In the genomic region with DNA sequence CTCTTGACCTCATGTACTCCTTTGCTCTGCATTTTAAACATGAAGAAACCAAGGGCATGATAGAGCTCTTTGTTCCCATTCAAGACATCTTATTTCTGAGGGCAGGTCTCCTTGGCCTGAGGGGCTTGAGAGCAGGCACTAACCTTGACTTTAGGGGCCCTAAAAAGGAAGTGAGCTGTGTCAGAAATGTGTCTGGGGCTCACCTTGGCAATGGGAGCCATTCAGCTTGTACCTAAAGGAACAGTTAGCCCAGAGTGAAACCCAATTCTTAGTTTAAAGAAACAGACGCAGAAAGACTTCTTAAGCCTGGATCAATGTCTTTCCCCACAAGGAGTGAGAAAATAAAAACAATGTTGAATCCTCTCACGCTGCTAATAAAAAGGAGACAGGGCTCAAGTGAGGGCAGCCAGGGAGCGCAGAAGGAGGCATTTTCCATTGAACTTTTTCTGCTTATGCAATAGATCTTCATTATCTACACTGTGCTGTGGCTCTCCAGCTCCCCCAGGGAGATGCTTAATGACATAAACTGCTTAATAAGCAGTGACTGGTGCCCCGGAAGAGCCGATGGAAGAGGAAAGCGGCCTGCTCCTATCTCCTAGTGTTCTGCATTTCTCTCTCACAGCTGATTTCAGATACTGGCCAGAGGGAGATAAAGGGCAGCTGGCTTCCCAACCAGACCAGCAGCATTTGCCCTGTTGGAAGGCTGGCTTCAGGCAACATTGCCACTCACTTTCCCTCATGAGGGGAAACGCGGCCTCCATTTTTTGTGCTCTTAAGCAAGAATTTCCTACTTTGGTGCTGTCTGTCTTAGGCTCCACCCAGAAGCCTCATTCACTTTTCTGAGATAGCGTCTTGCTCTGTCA, we compare ENCODE assay signal across 12 cellular contexts.
DNase-seq lines count a peak whose midpoint lies in the region; ATAC-seq, FAIRE-seq and TF ChIP-seq lines count a peak whose summit lies in the region.
"Had no signal": no experiment of that assay in that cellular context is flagged by ENCODE, and none has a peak within 500 bp of the region (broad histone marks: within the 10 kb centered on the region; RNA-seq: fewer than 3 reads in every experiment).

No MANE protein-coding gene starts in this region.

- no peak for TF ChIP-seq RAD21 in H1 (IDR thresholded peaks at IDR 0.05 in 1 of 2, conservative IDR thresholded peaks at IDR 0.05 in 1 of 2; ENCODE audit: low read depth in 2 of 2, low read length in 2 of 2)

- H4K91ac ChIP-seq in H1 (replicated peaks; ENCODE audit: insufficient read length, low read length) = no peak overlapping the region

- POLR2A ChIA-PET in H1 (lab: Charles Lee; ENCODE audit: partially characterized antibody) = no interaction called here

- peak overlapping the region; percentile 73 for H3K27ac Mint-ChIP-seq in nephron progenitor cell
- H3K27ac Mint-ChIP-seq: activated naive CD8-positive, alpha-beta T cell treated with anti-CD3 and anti-CD28 coated beads, Interleukin-2, amount 50 U/mL, for 24 hours had no signal

- DNase-seq in DMS153 (lab: John Stamatoyannopoulos, UW) (peak; percentile 85), NCI-H2029 treated with DMSO at 0.1 percent for 48 hours (lab: John Stamatoyannopoulos, UW) (peak; percentile 35), H1 (ENCODE audit: low read depth in 1 of 2, low spot score in 2 of 2) (no peak), nephron progenitor cell (no peak), RCC 7860 (ENCODE audit: low spot score) (no peak)
- DNase-seq in activated T-cell treated with anti-CD3 and anti-CD28 coated beads, Interleukin-2, amount 50 U/mL, for 48 hours = no peak
- DNase-seq: activated CD4-positive, alpha-beta T cell treated with anti-CD3 and anti-CD28 coated beads, Interleukin-2, amount 50 U/mL, for 48 hours; activated naive CD8-positive, alpha-beta T cell treated with anti-CD3 and anti-CD28 coated beads, Interleukin-2, amount 50 U/mL, for 24 hours; NCI-H1105 treated with DMSO at 0.1 percent for 48 hours had no signal

- H3K36me3 Mint-ChIP-seq in nephron progenitor cell (ENCODE audit: low read depth) = no peaks in the 10 kb centered on the region

- no peak overlapping the region for H3K4me3 Mint-ChIP-seq in nephron progenitor cell
- H3K4me3 Mint-ChIP-seq: activated naive CD8-positive, alpha-beta T cell treated with anti-CD3 and anti-CD28 coated beads, Interleukin-2, amount 50 U/mL, for 24 hours had no signal

- peaks cover 5% of the 10 kb centered on the region for H3K9me3 Mint-ChIP-seq in nephron progenitor cell

- H3K23me2 ChIP-seq in H1 (ENCODE audit: low read depth, low read length) = no peaks in the 10 kb centered on the region

- H3K27ac ChIP-seq in H1 (ENCODE audit: low read depth, low read length) = no peak overlapping the region
- H3K27ac ChIP-seq: SJSA1 had no signal

- H3K4me2 ChIP-seq in H1 (ENCODE audit: insufficient read depth in 1 of 2, low read depth in 2 of 2, low read length in 2 of 2) = no peak overlapping the region

- H3K4me1 Mint-ChIP-seq in nephron progenitor cell = peaks cover 33% of the 10 kb centered on the region

- no peaks in the 10 kb centered on the region for H4K20me1 ChIP-seq in H1 (replicated peaks in 1 of 2; ENCODE audit: control insufficient read depth in 1 of 2, insufficient read depth in 2 of 2, low read length in 2 of 2)

- H3K27me3 ChIP-seq in H1 (replicated peaks in 1 of 4; ENCODE audit: control insufficient read depth in 3 of 4, extremely low read depth in 1 of 4, insufficient read depth in 3 of 4, low read length in 3 of 4) = no peaks in the 10 kb centered on the region
- H3K27me3 ChIP-seq: SJSA1 had no signal

- H3K4me1 ChIP-seq in H1 (replicated peaks in 1 of 4; ENCODE audit: control insufficient read depth in 3 of 4, insufficient read depth in 4 of 4, low read length in 3 of 4) = peaks cover 0 to 17% (median 9%) of the 10 kb centered on the region in 4 experiments; a peak in 5 of 7 replicates
- H3K4me1 ChIP-seq: SJSA1 had no signal

- 83% methylated on average over 9 of the region's 9 CpGs; no CpG with 5 or more reads in 1 of the 2 experiments for WGBS in H1 (ENCODE audit: extremely low coverage in 1 of 2, insufficient coverage in 1 of 2, insufficient read length in 1 of 2, insufficient replicate concordance in 2 of 2, low coverage in 1 of 2, low lambda C conversion rate in 2 of 2, missing lambda C conversion rate in 1 of 2), 2 experiments

- peak overlapping the region; percentile 86 for H2AFZ ChIP-seq in H1 (ENCODE audit: low read length)

- CTCF ChIA-PET in H1 (lab: Charles Lee; ENCODE audit: partially characterized antibody) = interaction anchor here (1.1 to 1.6 kb wide), 5 partner anchors 12 to 79 kb away, joined by 3 to 5 read pairs (median 3); no protein-coding TSS in a partner anchor

- no peak for TF ChIP-seq POLR2A in H1 (IDR thresholded peaks at IDR 0.05; ENCODE audit: control extremely low read depth in 1 of 2, low read depth in 2 of 2, low read length in 2 of 2)

- H3K9ac ChIP-seq in H1 (replicated peaks in 1 of 4; ENCODE audit: extremely low read depth in 1 of 4, low read depth in 3 of 4, low read length in 3 of 4) = no peak overlapping the region

- H3K56ac ChIP-seq in H1 (replicated peaks; ENCODE audit: insufficient read length, low read depth, low read length) = no peak overlapping the region

- no peak overlapping the region for H3K23ac ChIP-seq in H1 (ENCODE audit: insufficient read length)

- no peak overlapping the region for H3K4me3 ChIP-seq in H1 (ENCODE audit: extremely low read depth in 1 of 4, insufficient read depth in 2 of 4, low read depth in 3 of 4, low read length in 4 of 4)
- H3K4me3 ChIP-seq: SJSA1 had no signal

- H4K8ac ChIP-seq in H1 (ENCODE audit: extremely low read depth, insufficient read depth, low read length) = no peak overlapping the region

- no peaks in the 10 kb centered on the region for H3K79me1 ChIP-seq in H1 (ENCODE audit: low read depth, low read length)

- no peak overlapping the region for H2BK5ac ChIP-seq in H1 (ENCODE audit: low read depth, low read length)

- no peak overlapping the region for H3K4ac ChIP-seq in H1 (replicated peaks; ENCODE audit: insufficient read length, low read depth, low read length)

- TF ChIP-seq EP300 in H1 (IDR thresholded peaks at IDR 0.05; ENCODE audit: borderline replicate concordance in 1 of 2, low read depth in 2 of 2, low read length in 2 of 2) = no peak

- H4K5ac ChIP-seq in H1 (ENCODE audit: insufficient read length, low read depth, low read length) = no peak overlapping the region

- ATAC-seq in activated CD4-positive, CD25-positive, alpha-beta regulatory T cell treated with anti-CD3 and anti-CD28 coated beads, Interleukin-2, amount 50 U/mL, for 24 hours = no peak
- no peak for ATAC-seq in GM18498 (IDR thresholded peaks at IDR 0.05; ENCODE audit: unreplicated experiment)

- H3K27me3 Mint-ChIP-seq in nephron progenitor cell (ENCODE audit: low read depth, poor library complexity) = peaks cover 11% of the 10 kb centered on the region

- no peaks in the 10 kb centered on the region for H3K79me2 ChIP-seq in H1 (ENCODE audit: control insufficient read depth in 1 of 2, insufficient read depth in 2 of 2, low read length in 2 of 2)

- no peak overlapping the region for H2AK5ac ChIP-seq in H1 (ENCODE audit: low read depth, low read length)

- H3K18ac ChIP-seq in H1 (ENCODE audit: extremely low read depth, low read length) = peak overlapping the region; percentile 64; the same call in 1 of the 2 replicates

- H2BK12ac ChIP-seq in H1 (ENCODE audit: low read depth, low read length) = peak overlapping the region; percentile 3; the same call in 1 of the 2 replicates

- TF ChIP-seq CTCF in H1 (IDR thresholded peaks at IDR 0.05; ENCODE audit: control extremely low read depth in 1 of 3, insufficient read depth in 1 of 3, low read depth in 1 of 3, low read length in 3 of 3) (no peak), nephron progenitor cell (IDR thresholded peaks at IDR 0.05) (no peak)

- H2BK120ac ChIP-seq in H1 (replicated peaks; ENCODE audit: low read depth, low read length) = no peak overlapping the region

- FAIRE-seq in H1 (lab: Jason Lieb, UNC) (no peak), RCC 7860 (lab: Jason Lieb, UNC) (no peak)

- H2BK20ac ChIP-seq in H1 (ENCODE audit: low read length) = no peak overlapping the region

- no peaks in the 10 kb centered on the region for H3K36me3 ChIP-seq in H1 (ENCODE audit: control insufficient read depth in 2 of 4, insufficient read depth in 4 of 4, low read length in 3 of 4)
- H3K36me3 ChIP-seq: SJSA1 had no signal

- no peaks in the 10 kb centered on the region for H3K9me3 ChIP-seq in H1 (ENCODE audit: insufficient read depth in 2 of 2, low read depth in 1 of 2, low read length in 1 of 2)
- H3K9me3 ChIP-seq: SJSA1 had no signal

- H3K14ac ChIP-seq in H1 (ENCODE audit: insufficient read length) = no peak overlapping the region

- no peak overlapping the region for H2BK15ac ChIP-seq in H1 (ENCODE audit: low read length)

TF ChIP-seq in H1, 55 proteins besides CTCF, POLR2A, EP300 and RAD21 (continues in another document):
- TF ChIP-seq KDM4A (IDR thresholded peaks at IDR 0.05; ENCODE audit: low read depth, low read length, severe bottlenecking) = no peak
- TF ChIP-seq MAFK (IDR thresholded peaks at IDR 0.05; ENCODE audit: low read depth, low read length) = no peak
- TF ChIP-seq SAP30 (IDR thresholded peaks at IDR 0.05; ENCODE audit: insufficient read depth, insufficient replicate concordance, low read length) = no peak
- no peak for TF ChIP-seq BRCA1 (IDR thresholded peaks at IDR 0.05; ENCODE audit: low read depth, low read length)
- no peak for TF ChIP-seq NANOG (IDR thresholded peaks at IDR 0.05; ENCODE audit: insufficient read depth, low read depth, low read length, poor library complexity, severe bottlenecking)
- no peak for TF ChIP-seq PHF8 (conservative IDR thresholded peaks at IDR 0.05; ENCODE audit: low read depth, low read length)
- TF ChIP-seq, protein P1, sequence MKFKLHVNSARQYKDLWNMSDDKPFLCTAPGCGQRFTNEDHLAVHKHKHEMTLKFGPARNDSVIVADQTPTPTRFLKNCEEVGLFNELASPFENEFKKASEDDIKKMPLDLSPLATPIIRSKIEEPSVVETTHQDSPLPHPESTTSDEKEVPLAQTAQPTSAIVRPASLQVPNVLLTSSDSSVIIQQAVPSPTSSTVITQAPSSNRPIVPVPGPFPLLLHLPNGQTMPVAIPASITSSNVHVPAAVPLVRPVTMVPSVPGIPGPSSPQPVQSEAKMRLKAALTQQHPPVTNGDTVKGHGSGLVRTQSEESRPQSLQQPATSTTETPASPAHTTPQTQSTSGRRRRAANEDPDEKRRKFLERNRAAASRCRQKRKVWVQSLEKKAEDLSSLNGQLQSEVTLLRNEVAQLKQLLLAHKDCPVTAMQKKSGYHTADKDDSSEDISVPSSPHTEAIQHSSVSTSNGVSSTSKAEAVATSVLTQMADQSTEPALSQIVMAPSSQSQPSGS (IDR thresholded peaks at IDR 0.05; ENCODE audit: low read length) = no peak
- TF ChIP-seq SIX5 (IDR thresholded peaks at IDR 0.05; ENCODE audit: low read depth, low read length) = no peak
- no peak for TF ChIP-seq EGR1 (IDR thresholded peaks at IDR 0.05; ENCODE audit: borderline replicate concordance, low read depth, low read length)
- no peak for TF ChIP-seq BCL11A (IDR thresholded peaks at IDR 0.05; ENCODE audit: low read depth in 2 of 2, low read length in 2 of 2)
- no peak for TF ChIP-seq CHD2 (IDR thresholded peaks at IDR 0.05; ENCODE audit: low read length)
- no peak for TF ChIP-seq TBP (IDR thresholded peaks at IDR 0.05; ENCODE audit: low read depth, low read length)

Comparison
In these comparisons a context has a peak if more than half of its experiments do, and no peak if none do; other contexts are left out.
1. DNase-seq: peak in DMS153 (single experiment) and NCI-H2029 treated with DMSO at 0.1 percent for 48 hours (single experiment); none in H1 (0 of 2), nephron progenitor cell (single experiment), RCC 7860 (single experiment) and activated T-cell treated with anti-CD3 and anti-CD28 coated beads, Interleukin-2, amount 50 U/mL, for 48 hours (0 of 2).